ENCODE assay signal across 11 cellular contexts in genomic region chr22:50656122-50657070, GRCh38. TPM values are rescaled to one million over a fixed set of nuclear protein-coding genes. Genes with fewer than 3 reads are reported as not detected.
DNase-seq lines count a peak whose midpoint lies in the region; ATAC-seq, FAIRE-seq and TF ChIP-seq lines count a peak whose summit lies in the region.
"Had no signal": no experiment of that assay in that cellular context is flagged by ENCODE, and none has a peak within 500 bp of the region (broad histone marks: within the 10 kb centered on the region; RNA-seq: fewer than 3 reads in every experiment).

No MANE protein-coding gene starts in this region.

- TF ChIP-seq CTCF in cardiac fibroblast (IDR thresholded peaks at IDR 0.05; ENCODE audit: low read depth, low read length) (no peak), kidney (IDR thresholded peaks at IDR 0.05; ENCODE audit: borderline replicate concordance, extremely low read depth, insufficient read depth) (no peak), stomach (IDR thresholded peaks at IDR 0.05) (no peak)

- H3K4me1 ChIP-seq in kidney (ENCODE audit: control insufficient read depth in 1 of 2, insufficient read depth in 1 of 2, low read depth in 1 of 2, low read length in 2 of 2) (peaks cover 7% of the 10 kb centered on the region in 2 donors), stomach (no peaks in the 10 kb centered on the region)

- intact Hi-C loops in kidney (cut with DNase I) = no loop called here
- intact Hi-C loops in stomach (cut with DNase I; ENCODE audit: low total_unique reads) = no loop called here

- H3K27me3 ChIP-seq in stomach = peaks cover 0 to 66% (median 0%) of the 10 kb centered on the region in 3 donors

- DNase-seq in HS-5 (ENCODE audit: low read depth) (peak; percentile 44), cardiac fibroblast (ENCODE audit: low read depth in 2 of 2) (peak; percentile 62 to 71), kidney (peak; percentile 82), stomach (no peak), NCI-H2171 treated with DMSO at 0.1 percent for 48 hours (lab: John Stamatoyannopoulos, UW) (no peak), NCI-H2196 treated with DMSO at 0.1 percent for 48 hours (lab: John Stamatoyannopoulos, UW; ENCODE audit: unreplicated experiment) (no peak)
- DNase-seq: activated gamma-delta T cell treated with Interleukin-2 at 50 U/mL for 16 hours, NCI-H2029 treated with DMSO at 0.1 percent for 48 hours had no signal

- H3K9me3 ChIP-seq in kidney (ENCODE audit: control insufficient read depth in 1 of 2, low read length in 2 of 2) (no peaks in the 10 kb centered on the region), stomach (no peaks in the 10 kb centered on the region)

- H3K9ac ChIP-seq in kidney (ENCODE audit: low read length in 2 of 2) = no peak overlapping the region

- H3K4me3 ChIP-seq in cardiac fibroblast (replicated peaks in 1 of 2; ENCODE audit: low read depth in 2 of 2, low read length in 2 of 2) (no peak overlapping the region), kidney (ENCODE audit: low read length in 2 of 2) (no peak overlapping the region), stomach (no peak overlapping the region)

- no peak for TF ChIP-seq EP300 in stomach (IDR thresholded peaks at IDR 0.05)

- TF ChIP-seq POLR2A in stomach (IDR thresholded peaks at IDR 0.05) = no peak

- 56 to 63% (median 60%) methylated on average over 23 of the region's 23 CpGs for WGBS in stomach, 5 donors

- no peaks in the 10 kb centered on the region for H3K36me3 ChIP-seq in kidney (ENCODE audit: control insufficient read depth in 1 of 2, insufficient read depth in 2 of 2, low read length in 2 of 2)
- H3K36me3 ChIP-seq in stomach = no peaks in the 10 kb centered on the region

- no peak for FAIRE-seq in kidney (lab: Jason Lieb, UNC)
- FAIRE-seq: G401.6 had no signal

- H3K27ac ChIP-seq in kidney (ENCODE audit: low read depth in 2 of 2, low read length in 2 of 2) = peak overlapping the region in 1 of 2 donors; percentile 43
- H3K27ac ChIP-seq in stomach = peak overlapping the region in 4 of 5 donors; percentile 13 to 61 (median 50)

- ATAC-seq in GM21723 (IDR thresholded peaks at IDR 0.05; ENCODE audit: unreplicated experiment) (no peak), HG02642 (IDR thresholded peaks at IDR 0.05; ENCODE audit: poor library complexity, unreplicated experiment) (no peak)

RNA-seq across cellular contexts. Expression of gene SHANK3, which starts 16.2 kb away (rescaled TPM):
- total RNA-seq in kidney (40.5 TPM), stomach (10 to 100 TPM in 2 of 5 donors, 1 to 10 TPM in 3; 2.5 to 31.2 (median 7.6) TPM)
- polyA plus RNA-seq in kidney (ENCODE audit: insufficient read depth, low read depth, low replicate concordance) (8.8 TPM), stomach (1 to 10 TPM; 3.2 to 5.4 (median 3.4) TPM)

RNA-seq across cellular contexts. Expression of gene ARSA, which starts 28.4 kb away (rescaled TPM):
- total RNA-seq in kidney = 53.0 TPM
- polyA plus RNA-seq in kidney (ENCODE audit: insufficient read depth, low read depth, low replicate concordance) = 52.8 TPM
- total RNA-seq in stomach = 10 to 100 TPM in 4 of 5 donors, 1 to 10 TPM in 1; 7.7 to 88.1 (median 46.8) TPM
- 10 to 100 TPM; 27.0 to 45.7 (median 41.2) TPM for polyA plus RNA-seq in stomach

RNA-seq across cellular contexts. Expression of gene MAPK8IP2, which starts 55.8 kb away (rescaled TPM):
- total RNA-seq in kidney = 1.1 TPM
- polyA plus RNA-seq in kidney (ENCODE audit: insufficient read depth, low read depth, low replicate concordance) = 1.0 TPM
- 1 to 10 TPM in 2 of 5 donors, under 1 TPM in 3; 0.43 to 5.8 (median 0.89) TPM for total RNA-seq in stomach
- polyA plus RNA-seq in stomach = 1 to 10 TPM in 1 of 3 donors, under 1 TPM in 2; 0.61 to 1.6 (median 0.81) TPM

Comparison
In these comparisons a context has a peak if more than half of its experiments do, and no peak if none do; other contexts are left out.
1. DNase-seq: peak in HS-5 (single experiment), cardiac fibroblast (2 of 2) and kidney (single experiment); none in stomach (single experiment), NCI-H2171 treated with DMSO at 0.1 percent for 48 hours (single experiment) and NCI-H2196 treated with DMSO at 0.1 percent for 48 hours (single experiment).